28 cellular contexts compared by ENCODE assay signal in genomic region chr6:166052837-166053236, GRCh38.
DNase-seq lines count a peak whose midpoint lies in the region; ATAC-seq, FAIRE-seq and TF ChIP-seq lines count a peak whose summit lies in the region.
"Had no signal": no experiment of that assay in that cellular context is flagged by ENCODE, and none has a peak within 500 bp of the region (broad histone marks: within the 10 kb centered on the region; RNA-seq: fewer than 3 reads in every experiment).

No MANE protein-coding gene starts in this region.

- H3K4me1 ChIP-seq in HepG2 (ENCODE audit: insufficient read depth, low read length) (no peaks in the 10 kb centered on the region), right lobe of liver (no peaks in the 10 kb centered on the region)
- H3K4me1 ChIP-seq: HAP-1 had no signal

- no peak overlapping the region for H3K4me2 ChIP-seq in HepG2 (ENCODE audit: low read depth, low read length)
- H3K4me2 ChIP-seq: GM23338 had no signal

- no peaks in the 10 kb centered on the region for H3K79me2 ChIP-seq in HepG2 (ENCODE audit: insufficient read depth, low read length)

- no TSS peak for BruUV-seq in HepG2 (replicated peaks; lab: Mats Ljungman, UMichigan)

- no peak overlapping the region for H3K9ac ChIP-seq in HepG2 (ENCODE audit: insufficient read depth, low read depth, low read length)

- no peak overlapping the region for H3K4me3 ChIP-seq in HepG2 (replicated peaks in 1 of 3; ENCODE audit: insufficient read depth in 1 of 3, low read depth in 2 of 3, low read length in 3 of 3)
- no peak overlapping the region for H3K4me3 ChIP-seq in right lobe of liver
- H3K4me3 ChIP-seq: GM23338, HAP-1 had no signal

- TF ChIP-seq EP300 in HepG2 (IDR thresholded peaks at IDR 0.05; ENCODE audit: low read depth in 2 of 2, low read length in 2 of 2): no peak
- no peak for TF ChIP-seq EP300 in HepG2 (CRISPR knock-in tag; IDR thresholded peaks at IDR 0.05; ENCODE audit: borderline replicate concordance)

- TF ChIP-seq CTCF in HepG2 (CRISPR knock-in tag; IDR thresholded peaks at IDR 0.05) (no peak), right lobe of liver (IDR thresholded peaks at IDR 0.05) (no peak)

- FAIRE-seq in HepG2 (lab: Jason Lieb, UNC) (no peak), endometrium (lab: Jason Lieb, UNC) (peak; percentile 82)
- FAIRE-seq: GM18507 had no signal

- no peaks in the 10 kb centered on the region for H4K20me1 ChIP-seq in HepG2 (ENCODE audit: insufficient read depth, low read length)

- H3K27me3 ChIP-seq in HepG2 (ENCODE audit: control insufficient read depth in 1 of 2, insufficient read depth in 2 of 2, low read length in 2 of 2): no peaks in the 10 kb centered on the region
- H3K27me3 ChIP-seq in right lobe of liver: no peaks in the 10 kb centered on the region

- H3K27ac ChIP-seq in HepG2 (ENCODE audit: extremely low read length, insufficient read depth, low read length) (no peak overlapping the region), right lobe of liver (no peak overlapping the region)
- H3K27ac ChIP-seq: RWPE1 had no signal

- H3K36me3 ChIP-seq in HepG2 (replicated peaks in 1 of 2; ENCODE audit: control insufficient read depth in 1 of 2, insufficient read depth in 2 of 2, low read length in 2 of 2) (no peaks in the 10 kb centered on the region), right lobe of liver (no peaks in the 10 kb centered on the region)
- H3K36me3 ChIP-seq: HAP-1 had no signal

- in situ Hi-C loops in HepG2 (cut with HindIII; ENCODE audit: extremely low pct_ligation_motif_present, low pct_unique_long_range_greater_than_20kb): no loop called here

- no peak overlapping the region for H2AFZ ChIP-seq in HepG2 (ENCODE audit: low read length)
- H2AFZ ChIP-seq: GM23338 had no signal

- POLR2A ChIA-PET in HepG2 (lab: Yijun Ruan, JAX): no interaction called here

- H3K9me3 ChIP-seq in HepG2 (ENCODE audit: low read length): peaks cover 38% of the 10 kb centered on the region
- H3K9me3 ChIP-seq in right lobe of liver: peaks cover 0 to 11% (median 0%) of the 10 kb centered on the region in 4 donors

- CTCF ChIA-PET in HepG2 (lab: Yijun Ruan, JAX; ENCODE audit: low intra/inter-chr PET ratio, low total read pairs): no interaction called here

- no peak for TF ChIP-seq RAD21 in HepG2 (CRISPR knock-in tag; IDR thresholded peaks at IDR 0.05)

- intact Hi-C loops in HepG2 (cut with micrococcal nuclease; ENCODE audit: unreplicated experiment): no loop called here
- intact Hi-C loops in right lobe of liver (cut with DNase I): no loop called here

- no peak for TF ChIP-seq POLR2A in HepG2 (IDR thresholded peaks at IDR 0.05; ENCODE audit: insufficient read depth in 1 of 2, low read depth in 2 of 2, low read length in 2 of 2)
- TF ChIP-seq POLR2A in right lobe of liver (IDR thresholded peaks at IDR 0.05): no peak
- TF ChIP-seq POLR2A in GM18505 (IDR thresholded peaks at IDR 0.05; ENCODE audit: borderline replicate concordance, extremely low read depth, insufficient read depth, insufficient read length): no peak

- DNase-seq in HepG2 (ENCODE audit: low spot score) (no peak), right lobe of liver (no peak), OCI-M1 (lab: John Stamatoyannopoulos, UW) (peak; percentile 11), NCI-H187 (lab: John Stamatoyannopoulos, UW) (no peak)
- DNase-seq in stimulated activated CD4-positive, alpha-beta T cell treated with anti-CD3 and anti-CD28 coated beads, Interleukin-1b, Interleukin-23, amount 100 ng/mL, for 48 hours: no peak
- DNase-seq: C1 segment of cervical spinal cord; CD4-positive, alpha-beta memory T cell; COR-L47; DMS79; EL; GF-D8; MV-4-11; NCI-H1417; NCI-H1694; NCI-H2081; NCI-H2171; NCI-H226; NCI-H510A; NCI-H69; SHP77; T-cell had no signal

- ATAC-seq in HepG2 (no peak), right lobe of liver (no peak), GM18505 (IDR thresholded peaks at IDR 0.05; ENCODE audit: unreplicated experiment) (no peak)
- ATAC-seq: GM23338, Panc1, T-cell had no signal

TF ChIP-seq in HepG2, 621 proteins besides CTCF, POLR2A, EP300 and RAD21:
- TF ChIP-seq ZNF317 (CRISPR knock-in tag; IDR thresholded peaks at IDR 0.05) (peak; percentile 99), ZBTB46 (CRISPR knock-in tag; IDR thresholded peaks at IDR 0.05; ENCODE audit: borderline replicate concordance) (no peak)
